In genomic region chr16:57994778-57995177, GRCh38 we compare ENCODE assay signal across 1 cellular context.
TF ChIP-seq lines count a peak whose summit lies in the region.

No MANE protein-coding gene starts in this region.

TF ChIP-seq in H1, 55 proteins besides CTCF, POLR2A, EP300 and RAD21 (continued from another document):
- TF ChIP-seq ATF2 (IDR thresholded peaks at IDR 0.05; ENCODE audit: low read length) (no peak), RBBP5 (IDR thresholded peaks at IDR 0.05; ENCODE audit: borderline replicate concordance, low read depth, low read length) (no peak), SIRT6 (IDR thresholded peaks at IDR 0.05; ENCODE audit: low read length) (no peak), FOSL1 (IDR thresholded peaks at IDR 0.05; ENCODE audit: insufficient read depth, low read depth, low read length) (no peak), SIX5 (IDR thresholded peaks at IDR 0.05; ENCODE audit: low read depth, low read length) (no peak), SIN3A (conservative IDR thresholded peaks at IDR 0.05 in 1 of 2, IDR thresholded peaks at IDR 0.05 in 1 of 2; ENCODE audit: low read depth in 1 of 2, low read length in 2 of 2) (0 out of 4 replicates have a peak, but pooled peaks of 1 of the 2 experiments have one; percentile 34), BCL11A (IDR thresholded peaks at IDR 0.05; ENCODE audit: low read depth in 2 of 2, low read length in 2 of 2) (no peak)
